ENCODE assay signal across 11 cellular contexts in the genomic region with DNA sequence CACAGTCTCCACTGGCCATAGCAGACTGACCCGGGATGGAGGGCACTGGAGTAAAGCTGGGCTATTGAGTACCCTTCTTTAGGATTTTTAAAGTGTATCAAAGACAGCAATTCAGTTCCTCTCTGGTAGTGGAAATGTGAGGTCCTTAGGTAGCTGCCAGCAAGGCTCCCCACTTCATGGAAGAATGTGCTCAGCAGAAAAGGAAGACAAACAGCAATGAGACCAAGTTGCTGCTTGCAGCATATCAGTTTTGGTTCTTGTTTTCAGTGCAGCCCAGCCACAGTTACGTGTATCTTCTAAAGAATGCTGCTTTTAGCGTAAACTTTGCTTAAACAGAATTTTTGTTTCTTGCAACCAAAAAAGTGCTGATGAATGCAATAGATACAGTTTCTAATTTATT.
DNase-seq lines count a peak whose midpoint lies in the region; ATAC-seq lines count a peak whose summit lies in the region.
"Had no signal": no experiment of that assay in that cellular context is flagged by ENCODE, and none has a peak within 500 bp of the region (broad histone marks: within the 10 kb centered on the region; RNA-seq: fewer than 3 reads in every experiment).

No MANE protein-coding gene starts in this region.

- H4K12ac ChIP-seq in trophoblast cell (ENCODE audit: low read depth, low read length) = no peak overlapping the region

- no peak overlapping the region for H3K9ac ChIP-seq in trophoblast cell (ENCODE audit: low read length)
- H3K9ac ChIP-seq: GM23248 had no signal

- no peaks in the 10 kb centered on the region for H3K4me1 ChIP-seq in trophoblast cell (ENCODE audit: control insufficient read depth in 1 of 2, insufficient read depth in 2 of 2, low read length in 2 of 2)
- H3K4me1 ChIP-seq: stomach had no signal

- H2AFZ ChIP-seq in trophoblast cell (ENCODE audit: insufficient read depth, low read length, poor library complexity) = no peak overlapping the region
- H2AFZ ChIP-seq: GM23248 had no signal

- H2BK5ac ChIP-seq in trophoblast cell (ENCODE audit: low read depth, low read length, poor library complexity) = no peak overlapping the region

- H3K27ac ChIP-seq in trophoblast cell (ENCODE audit: low read depth, low read length) = no peak overlapping the region
- H3K27ac ChIP-seq: GM23248, stomach had no signal

- H3K4me3 ChIP-seq in trophoblast cell (ENCODE audit: low read depth, low read length) = no peak overlapping the region
- H3K4me3 ChIP-seq: GM23248, stomach had no signal

- H3K4me3 Mint-ChIP-seq in naive B cell = peak overlapping the region in 1 of 8 donors; percentile 8

- no peaks in the 10 kb centered on the region for H3K79me2 ChIP-seq in trophoblast cell (ENCODE audit: control insufficient read depth, insufficient read depth, low read length, poor library complexity)

- peaks cover 0 to 11% (median 3%) of the 10 kb centered on the region in 7 donors for H3K9me3 Mint-ChIP-seq in naive B cell

- no peak overlapping the region for H2BK120ac ChIP-seq in trophoblast cell (ENCODE audit: insufficient read depth, low read length, poor library complexity)

- H3K4me2 ChIP-seq in trophoblast cell (ENCODE audit: low read length) = no peak overlapping the region

- H3K27me3 Mint-ChIP-seq in naive B cell = no peaks in the 10 kb centered on the region

- no peak overlapping the region for H4K91ac ChIP-seq in trophoblast cell (ENCODE audit: low read depth, low read length)

- H3K27ac Mint-ChIP-seq in naive B cell = peak overlapping the region in 1 of 6 donors; percentile 32

- ATAC-seq in GM18517 (IDR thresholded peaks at IDR 0.05; ENCODE audit: unreplicated experiment) (peak; percentile 59), GM21529 (IDR thresholded peaks at IDR 0.05; ENCODE audit: unreplicated experiment) (peak; percentile 63), naive B cell (ENCODE audit: low read depth in 2 of 2) (peak; percentile 48 to 58), HG03135 (IDR thresholded peaks at IDR 0.05; ENCODE audit: unreplicated experiment) (no peak)

- H3K4ac ChIP-seq in trophoblast cell (ENCODE audit: low read depth, low read length) = no peak overlapping the region

- H3K27me3 ChIP-seq in trophoblast cell (ENCODE audit: insufficient read depth, low read length) = no peaks in the 10 kb centered on the region
- H3K27me3 ChIP-seq: stomach had no signal

- H2AK5ac ChIP-seq in trophoblast cell (ENCODE audit: low read length) = no peak overlapping the region

- no peaks in the 10 kb centered on the region for H3K36me3 ChIP-seq in trophoblast cell (ENCODE audit: control insufficient read depth in 1 of 2, insufficient read depth in 2 of 2, low read length in 2 of 2)
- H3K36me3 ChIP-seq: stomach had no signal

- no CpG with 5 or more reads among the region's 3 CpGs for WGBS in trophoblast cell (ENCODE audit: extremely low coverage, insufficient coverage, insufficient read length)

- no peak overlapping the region for H4K8ac ChIP-seq in trophoblast cell (ENCODE audit: low read depth, low read length)

- DNase-seq in MV-4-11 (lab: John Stamatoyannopoulos, UW) = peak; percentile 76
- no peak for DNase-seq in naive B cell
- DNase-seq in trophoblast cell = no peak
- DNase-seq in NCI-H526 (lab: John Stamatoyannopoulos, UW) = no peak
- no peak for DNase-seq in stimulated activated CD4-positive, alpha-beta T cell treated with anti-CD3 and anti-CD28 coated beads, Interleukin-1b, Interleukin-23, amount 100 ng/mL, for 48 hours
- DNase-seq: GM23248, Kasumi-1, stomach had no signal

- no peak overlapping the region for H3K23ac ChIP-seq in trophoblast cell (ENCODE audit: low read length)

- no peaks in the 10 kb centered on the region for H3K79me1 ChIP-seq in trophoblast cell (ENCODE audit: low read length)

- no peak overlapping the region for H3K18ac ChIP-seq in trophoblast cell (ENCODE audit: low read length)

- H3K36me3 Mint-ChIP-seq in naive B cell = no peaks in the 10 kb centered on the region

- H3K4me1 Mint-ChIP-seq in naive B cell = peaks cover 3 to 10% (median 8%) of the 10 kb centered on the region in 3 donors

- no peak overlapping the region for H2BK12ac ChIP-seq in trophoblast cell (ENCODE audit: low read length)

- H3K9me3 ChIP-seq in trophoblast cell (ENCODE audit: insufficient read depth, low read depth, low read length) = no peaks in the 10 kb centered on the region
- H3K9me3 ChIP-seq: stomach had no signal

- H3K14ac ChIP-seq in trophoblast cell (ENCODE audit: low read length) = no peak overlapping the region
